1 cellular context compared by ENCODE assay signal in the genomic region with DNA sequence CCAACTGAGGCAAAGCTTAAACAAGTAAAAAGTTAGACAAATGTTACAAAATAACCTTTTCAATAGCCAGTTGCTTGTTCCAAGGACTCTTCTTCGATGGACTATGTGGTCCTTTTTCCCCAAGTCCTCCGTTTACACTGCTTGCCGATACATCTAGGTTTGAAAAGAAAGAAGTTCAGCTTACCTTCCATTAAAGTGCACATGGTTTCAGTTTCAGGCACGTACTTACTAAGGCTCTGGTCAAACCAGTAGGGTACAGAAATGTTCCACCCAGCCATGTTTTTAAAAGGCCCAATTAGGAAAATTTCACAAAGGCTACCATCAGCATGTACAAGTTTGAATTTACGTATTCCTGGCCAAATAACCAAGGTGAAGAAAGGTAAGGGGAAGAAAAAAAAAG.
TF ChIP-seq lines count a peak whose summit lies in the region.

No MANE protein-coding gene starts in this region.

TF ChIP-seq in GM12878, 131 proteins besides CTCF, POLR2A, EP300 and RAD21 (continued from another document):
- TF ChIP-seq CBX5 (IDR thresholded peaks at IDR 0.05; ENCODE audit: low read depth) (no peak), SREBF1 (IDR thresholded peaks at IDR 0.05; ENCODE audit: low read length) (no peak), NR2C1 (IDR thresholded peaks at IDR 0.05) (no peak), CREM (IDR thresholded peaks at IDR 0.05; ENCODE audit: low read depth) (no peak), ZNF207 (IDR thresholded peaks at IDR 0.05; ENCODE audit: borderline replicate concordance) (no peak), JUNB (IDR thresholded peaks at IDR 0.05) (no peak), RFX5 (IDR thresholded peaks at IDR 0.05; ENCODE audit: low read depth, low read length) (no peak), POLR2AphosphoS2 (IDR thresholded peaks at IDR 0.05; ENCODE audit: low read depth, low read length) (no peak), SMARCA5 (IDR thresholded peaks at IDR 0.05) (no peak), EZH2 (IDR thresholded peaks at IDR 0.05; ENCODE audit: borderline replicate concordance, control insufficient read depth, low read depth, low read length) (no peak), STAT1 (conservative IDR thresholded peaks at IDR 0.05) (no peak), GABPA (IDR thresholded peaks at IDR 0.05; ENCODE audit: low read depth) (no peak), ETV6 (conservative IDR thresholded peaks at IDR 0.05 in 1 of 2, IDR thresholded peaks at IDR 0.05 in 1 of 2; ENCODE audit: borderline replicate concordance in 1 of 2, low read depth in 1 of 2) (no peak), ZZZ3 (IDR thresholded peaks at IDR 0.05; ENCODE audit: control insufficient read depth, insufficient read length, low read depth) (no peak), RUNX3 (IDR thresholded peaks at IDR 0.05; ENCODE audit: low read length) (no peak), IRF4 (IDR thresholded peaks at IDR 0.05; ENCODE audit: low read depth, low read length) (peak; percentile 41; the same call in 1 of the 2 replicates), SPI1 (IDR thresholded peaks at IDR 0.05; ENCODE audit: borderline replicate concordance, insufficient read depth, low read depth, low read length) (no peak), PAX8 (IDR thresholded peaks at IDR 0.05) (no peak), POLR2AphosphoS5 (IDR thresholded peaks at IDR 0.05; ENCODE audit: low read length) (0 out of 2 replicates have a peak, but pooled peaks have one; percentile 5)
- TF ChIP-seq, protein P1, sequence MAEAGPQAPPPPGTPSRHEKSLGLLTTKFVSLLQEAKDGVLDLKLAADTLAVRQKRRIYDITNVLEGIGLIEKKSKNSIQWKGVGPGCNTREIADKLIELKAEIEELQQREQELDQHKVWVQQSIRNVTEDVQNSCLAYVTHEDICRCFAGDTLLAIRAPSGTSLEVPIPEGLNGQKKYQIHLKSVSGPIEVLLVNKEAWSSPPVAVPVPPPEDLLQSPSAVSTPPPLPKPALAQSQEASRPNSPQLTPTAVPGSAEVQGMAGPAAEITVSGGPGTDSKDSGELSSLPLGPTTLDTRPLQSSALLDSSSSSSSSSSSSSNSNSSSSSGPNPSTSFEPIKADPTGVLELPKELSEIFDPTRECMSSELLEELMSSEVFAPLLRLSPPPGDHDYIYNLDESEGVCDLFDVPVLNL (IDR thresholded peaks at IDR 0.05; ENCODE audit: low read depth, low read length): no peak
- TF ChIP-seq, protein P2, sequence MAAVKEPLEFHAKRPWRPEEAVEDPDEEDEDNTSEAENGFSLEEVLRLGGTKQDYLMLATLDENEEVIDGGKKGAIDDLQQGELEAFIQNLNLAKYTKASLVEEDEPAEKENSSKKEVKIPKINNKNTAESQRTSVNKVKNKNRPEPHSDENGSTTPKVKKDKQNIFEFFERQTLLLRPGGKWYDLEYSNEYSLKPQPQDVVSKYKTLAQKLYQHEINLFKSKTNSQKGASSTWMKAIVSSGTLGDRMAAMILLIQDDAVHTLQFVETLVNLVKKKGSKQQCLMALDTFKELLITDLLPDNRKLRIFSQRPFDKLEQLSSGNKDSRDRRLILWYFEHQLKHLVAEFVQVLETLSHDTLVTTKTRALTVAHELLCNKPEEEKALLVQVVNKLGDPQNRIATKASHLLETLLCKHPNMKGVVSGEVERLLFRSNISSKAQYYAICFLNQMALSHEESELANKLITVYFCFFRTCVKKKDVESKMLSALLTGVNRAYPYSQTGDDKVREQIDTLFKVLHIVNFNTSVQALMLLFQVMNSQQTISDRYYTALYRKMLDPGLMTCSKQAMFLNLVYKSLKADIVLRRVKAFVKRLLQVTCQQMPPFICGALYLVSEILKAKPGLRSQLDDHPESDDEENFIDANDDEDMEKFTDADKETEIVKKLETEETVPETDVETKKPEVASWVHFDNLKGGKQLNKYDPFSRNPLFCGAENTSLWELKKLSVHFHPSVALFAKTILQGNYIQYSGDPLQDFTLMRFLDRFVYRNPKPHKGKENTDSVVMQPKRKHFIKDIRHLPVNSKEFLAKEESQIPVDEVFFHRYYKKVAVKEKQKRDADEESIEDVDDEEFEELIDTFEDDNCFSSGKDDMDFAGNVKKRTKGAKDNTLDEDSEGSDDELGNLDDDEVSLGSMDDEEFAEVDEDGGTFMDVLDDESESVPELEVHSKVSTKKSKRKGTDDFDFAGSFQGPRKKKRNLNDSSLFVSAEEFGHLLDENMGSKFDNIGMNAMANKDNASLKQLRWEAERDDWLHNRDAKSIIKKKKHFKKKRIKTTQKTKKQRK (IDR thresholded peaks at IDR 0.05; ENCODE audit: low read depth, low read length): no peak
- TF ChIP-seq, protein P3, sequence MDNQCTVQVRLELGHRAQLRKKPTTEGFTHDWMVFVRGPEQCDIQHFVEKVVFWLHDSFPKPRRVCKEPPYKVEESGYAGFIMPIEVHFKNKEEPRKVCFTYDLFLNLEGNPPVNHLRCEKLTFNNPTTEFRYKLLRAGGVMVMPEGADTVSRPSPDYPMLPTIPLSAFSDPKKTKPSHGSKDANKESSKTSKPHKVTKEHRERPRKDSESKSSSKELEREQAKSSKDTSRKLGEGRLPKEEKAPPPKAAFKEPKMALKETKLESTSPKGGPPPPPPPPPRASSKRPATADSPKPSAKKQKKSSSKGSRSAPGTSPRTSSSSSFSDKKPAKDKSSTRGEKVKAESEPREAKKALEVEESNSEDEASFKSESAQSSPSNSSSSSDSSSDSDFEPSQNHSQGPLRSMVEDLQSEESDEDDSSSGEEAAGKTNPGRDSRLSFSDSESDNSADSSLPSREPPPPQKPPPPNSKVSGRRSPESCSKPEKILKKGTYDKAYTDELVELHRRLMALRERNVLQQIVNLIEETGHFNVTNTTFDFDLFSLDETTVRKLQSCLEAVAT (IDR thresholded peaks at IDR 0.05): peak; percentile 71; the same call in 1 of the 2 replicates
- TF ChIP-seq, protein P4, sequence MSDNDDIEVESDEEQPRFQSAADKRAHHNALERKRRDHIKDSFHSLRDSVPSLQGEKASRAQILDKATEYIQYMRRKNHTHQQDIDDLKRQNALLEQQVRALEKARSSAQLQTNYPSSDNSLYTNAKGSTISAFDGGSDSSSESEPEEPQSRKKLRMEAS (IDR thresholded peaks at IDR 0.05; ENCODE audit: low read depth, low read length): peak; percentile 92
